8 cellular contexts compared by ENCODE assay signal in genomic region chr20:35698298-35699126, GRCh38. TPM values are rescaled to one million over a fixed set of nuclear protein-coding genes. Genes with fewer than 3 reads are reported as not detected.
DNase-seq lines count a peak whose midpoint lies in the region; ATAC-seq lines count a peak whose summit lies in the region.

No MANE protein-coding gene starts in this region.

- H3K27me3 ChIP-seq in BLaER1, result no peaks in the 10 kb centered on the region

- ATAC-seq in GM19372 (IDR thresholded peaks at IDR 0.05; ENCODE audit: low read depth, unreplicated experiment) (peak; percentile 23), left ventricle myocardium superior (peak; percentile 58), sciatic nerve (peak; percentile 7)

- H4K20me1 ChIP-seq in BLaER1, result peaks cover 42% of the 10 kb centered on the region

- peaks cover 26% of the 10 kb centered on the region for H3K4me1 Mint-ChIP-seq in activated T-helper 2 cell treated with anti-CD3 and anti-CD28 coated beads, Interferon-gamma antibody, Interleukin-2, Interleukin-4, amounts not matched to agents 10 μg/mL and 5 μg/mL and 100 μg/mL, durations not matched to agents 14 hours and 24 hours and 36 hours (ENCODE audit: low read depth)

- peak overlapping the region; percentile 94 for H3K4me3 Mint-ChIP-seq in activated T-helper 2 cell treated with anti-CD3 and anti-CD28 coated beads, Interferon-gamma antibody, Interleukin-2, Interleukin-4, amounts not matched to agents 10 μg/mL and 5 μg/mL and 100 μg/mL, durations not matched to agents 14 hours and 24 hours and 36 hours (ENCODE audit: low read depth)

- peak overlapping the region; percentile 95 for H3K4me2 ChIP-seq in BLaER1

- H3K4me3 ChIP-seq in BLaER1, result peak overlapping the region; percentile 95

- H3K9ac ChIP-seq in BLaER1, result peak overlapping the region; percentile 96

- no peaks in the 10 kb centered on the region for H3K9me3 ChIP-seq in BLaER1

- intact Hi-C loops in activated T-helper 2 cell treated with anti-CD3 and anti-CD28 coated beads, Interferon-gamma antibody, Interleukin-2, Interleukin-4, amounts not matched to agents 10 μg/mL and 5 μg/mL and 100 μg/mL, durations not matched to agents 14 hours and 24 hours and 36 hours (cut with micrococcal nuclease), result loop anchor here (1.0 to 5.0 kb wide), 4 partner anchors 34 to 96 kb away; partner anchors contain the start of genes CPNE1, RBM12 and RBM39
- intact Hi-C loops in left ventricle myocardium superior (cut with micrococcal nuclease) (no loop called here), sciatic nerve (cut with DNase I) (no loop called here)

- H3K27me3 Mint-ChIP-seq in activated T-helper 2 cell treated with anti-CD3 and anti-CD28 coated beads, Interferon-gamma antibody, Interleukin-2, Interleukin-4, amounts not matched to agents 10 μg/mL and 5 μg/mL and 100 μg/mL, durations not matched to agents 14 hours and 24 hours and 36 hours (ENCODE audit: low read depth), result no peaks in the 10 kb centered on the region

- DNase-seq in HuH-7.5 (ENCODE audit: low spot score), result peak; percentile 58
- DNase-seq in activated T-helper 2 cell treated with anti-CD3 and anti-CD28 coated beads, Interferon-gamma antibody, Interleukin-2, Interleukin-4, amounts not matched to agents 10 μg/mL and 5 μg/mL and 100 μg/mL, durations not matched to agents 14 hours and 24 hours and 36 hours (ENCODE audit: low spot score), result no peak
- no peak for DNase-seq in left ventricle myocardium superior
- peak; percentile 61 for DNase-seq in sciatic nerve (ENCODE audit: low spot score)
- DNase-seq in stimulated activated CD8-positive, alpha-beta memory T cell treated with anti-CD3 and anti-CD28 coated beads, Interleukin-4, amount 100 ng/mL, for 48 hours, result no peak
- DNase-seq in EL, result no peak

- H3K9me3 Mint-ChIP-seq in activated T-helper 2 cell treated with anti-CD3 and anti-CD28 coated beads, Interferon-gamma antibody, Interleukin-2, Interleukin-4, amounts not matched to agents 10 μg/mL and 5 μg/mL and 100 μg/mL, durations not matched to agents 14 hours and 24 hours and 36 hours, result no peaks in the 10 kb centered on the region

- H3K4me1 ChIP-seq in BLaER1, result peaks cover 30% of the 10 kb centered on the region

- H3K27ac ChIP-seq in BLaER1, result peak overlapping the region; percentile 94

- H3K36me3 ChIP-seq in BLaER1, result peaks cover 54% of the 10 kb centered on the region

- peak overlapping the region; percentile 89 for H3K27ac Mint-ChIP-seq in activated T-helper 2 cell treated with anti-CD3 and anti-CD28 coated beads, Interferon-gamma antibody, Interleukin-2, Interleukin-4, amounts not matched to agents 10 μg/mL and 5 μg/mL and 100 μg/mL, durations not matched to agents 14 hours and 24 hours and 36 hours

- peaks cover 54% of the 10 kb centered on the region for H3K36me3 Mint-ChIP-seq in activated T-helper 2 cell treated with anti-CD3 and anti-CD28 coated beads, Interferon-gamma antibody, Interleukin-2, Interleukin-4, amounts not matched to agents 10 μg/mL and 5 μg/mL and 100 μg/mL, durations not matched to agents 14 hours and 24 hours and 36 hours (ENCODE audit: low read depth)

RNA-seq across cellular contexts. Expression of gene NFS1, which starts 0.6 kb away (rescaled TPM):
- total RNA-seq in activated T-helper 2 cell treated with anti-CD3 and anti-CD28 coated beads, Interferon-gamma antibody, Interleukin-2, Interleukin-4, amounts not matched to agents 10 μg/mL and 5 μg/mL and 100 μg/mL, durations not matched to agents 14 hours and 24 hours and 36 hours, result 39.1 and 39.8 TPM in 2 replicates
- total RNA-seq in left ventricle myocardium superior, result 60.4 TPM
- total RNA-seq in sciatic nerve, result 26.7 TPM

RNA-seq across cellular contexts. Expression of gene ROMO1, which starts 0.7 kb away (rescaled TPM):
- 93.0 and 98.4 TPM in 2 replicates for total RNA-seq in activated T-helper 2 cell treated with anti-CD3 and anti-CD28 coated beads, Interferon-gamma antibody, Interleukin-2, Interleukin-4, amounts not matched to agents 10 μg/mL and 5 μg/mL and 100 μg/mL, durations not matched to agents 14 hours and 24 hours and 36 hours
- total RNA-seq in left ventricle myocardium superior (180 TPM), sciatic nerve (63.8 TPM)

RNA-seq across cellular contexts. Expression of gene CPNE1, which starts 33.8 kb away (rescaled TPM):
- 342 and 347 TPM in 2 replicates for total RNA-seq in activated T-helper 2 cell treated with anti-CD3 and anti-CD28 coated beads, Interferon-gamma antibody, Interleukin-2, Interleukin-4, amounts not matched to agents 10 μg/mL and 5 μg/mL and 100 μg/mL, durations not matched to agents 14 hours and 24 hours and 36 hours
- 46.6 TPM for total RNA-seq in left ventricle myocardium superior
- total RNA-seq in sciatic nerve, result 167 TPM

RNA-seq across cellular contexts. Expression of gene RBM12, which starts 33.8 kb away (rescaled TPM):
- 147 and 148 TPM in 2 replicates for total RNA-seq in activated T-helper 2 cell treated with anti-CD3 and anti-CD28 coated beads, Interferon-gamma antibody, Interleukin-2, Interleukin-4, amounts not matched to agents 10 μg/mL and 5 μg/mL and 100 μg/mL, durations not matched to agents 14 hours and 24 hours and 36 hours
- total RNA-seq in left ventricle myocardium superior, result 45.7 TPM
- total RNA-seq in sciatic nerve, result 77.7 TPM

RNA-seq across cellular contexts. Expression of gene RBM39, which starts 43.5 kb away (rescaled TPM):
- total RNA-seq in activated T-helper 2 cell treated with anti-CD3 and anti-CD28 coated beads, Interferon-gamma antibody, Interleukin-2, Interleukin-4, amounts not matched to agents 10 μg/mL and 5 μg/mL and 100 μg/mL, durations not matched to agents 14 hours and 24 hours and 36 hours, result 358 and 360 TPM in 2 replicates
- total RNA-seq in left ventricle myocardium superior (146 TPM), sciatic nerve (438 TPM)

Comparison
In these comparisons a context has a peak if more than half of its experiments do, and no peak if none do; other contexts are left out.
1. ATAC-seq: peak in every context shown above with its lines; median percentile 58 in left ventricle myocardium superior; 23 in GM19372; 7 in sciatic nerve.
2. DNase-seq: peak in HuH-7.5 (single experiment) and sciatic nerve (single experiment); none in activated T-helper 2 cell treated with anti-CD3 and anti-CD28 coated beads, Interferon-gamma antibody, Interleukin-2, Interleukin-4, amounts not matched to agents 10 μg/mL and 5 μg/mL and 100 μg/mL, durations not matched to agents 14 hours and 24 hours and 36 hours (single experiment), left ventricle myocardium superior (single experiment), stimulated activated CD8-positive, alpha-beta memory T cell treated with anti-CD3 and anti-CD28 coated beads, Interleukin-4, amount 100 ng/mL, for 48 hours (single experiment) and EL (single experiment).